In genomic region chr3:14730703-14731102, GRCh38 we compare ENCODE assay signal across 25 cellular contexts.
"Had no signal": no experiment of that assay in that cellular context is flagged by ENCODE, and none has a peak within 500 bp of the region (broad histone marks: within the 10 kb centered on the region; RNA-seq: fewer than 3 reads in every experiment).

No MANE protein-coding gene starts in this region.

- DNase-seq: hypothalamus; immature natural killer cell; kidney; left colon; left lung; lower lobe of right lung; mammary epithelial cell; mesenchymal stem cell; naive thymus-derived CD8-positive, alpha-beta T cell; nucleus accumbens; pancreas; posterior cingulate gyrus; retina; right cardiac atrium; spleen; stimulated activated CD4-positive, alpha-beta T cell treated with anti-CD3 and anti-CD28 coated beads, Interleukin-4, amount 100 ng/mL, for 24 hours; stimulated activated naive CD4-positive, alpha-beta T cell; tibial artery; uterus had no signal

- ATAC-seq: left colon; left lung; lower lobe of right lung; naive thymus-derived CD8-positive, alpha-beta T cell; pancreas; right cardiac atrium; sciatic nerve; stimulated activated effector memory CD8-positive, alpha-beta T cell treated with anti-CD3 and anti-CD28 coated beads, Interleukin-12 subunit alpha, Interleukin-12 subunit beta, amount 100 ng/mL, for 72 hours had no signal

- H3K27ac ChIP-seq: left lung, lower lobe of right lung, pancreas, prostate gland, skin epidermis, spleen, suprapubic skin, thoracic aorta, tibial artery had no signal
